ENCODE assay signal across 2 cellular contexts in genomic region chr4:79559398-79559797, GRCh38.
TF ChIP-seq lines count a peak whose summit lies in the region.

No MANE protein-coding gene starts in this region.

TF ChIP-seq in GM23338, 12 proteins besides CTCF, POLR2A, EP300 and RAD21:
- peak; percentile 72 for TF ChIP-seq NANOG (IDR thresholded peaks at IDR 0.05; ENCODE audit: borderline replicate concordance)

TF ChIP-seq in WTC11, 78 proteins besides CTCF, POLR2A, EP300 and RAD21:
- TF ChIP-seq TEAD1 (CRISPR knock-in tag; IDR thresholded peaks at IDR 0.05) = peak; percentile 39; the same call in 1 of the 2 replicates
